In genomic region chr2:96145028-96145939, GRCh38 we compare ENCODE assay signal across 8 cellular contexts. TPM values are rescaled to one million over a fixed set of nuclear protein-coding genes. Genes with fewer than 3 reads are reported as not detected.
A peak's percentile ranks its signal among the peaks of the same experiment; 100 is the strongest.
DNase-seq lines count a peak whose midpoint lies in the region; TF ChIP-seq lines count a peak whose summit lies in the region.

DUSP2 (minus strand) TSS chr2:96145440; CDS start chr2:96145354, 86 bp downstream.

- peaks cover 0 to 18% (median 0%) of the 10 kb centered on the region in 3 experiments; a peak in 2 of 7 replicates for H3K36me3 Mint-ChIP-seq in H9 (ENCODE audit: insufficient read depth in 1 of 3, low read depth in 3 of 3)

- H4K5ac ChIP-seq in H9 (ENCODE audit: insufficient read length, low read depth, low read length): no peak within 1 kb of the TSS

- no peaks in the 10 kb centered on the region for H3K9me3 ChIP-seq in H9 (ENCODE audit: control insufficient read depth, low read depth, low read length)
- H3K9me3 ChIP-seq in MG63: no peaks in the 10 kb centered on the region
- no peaks in the 10 kb centered on the region for H3K9me3 ChIP-seq in WERI-Rb-1 (ENCODE audit: severe bottlenecking)

- no peak within 1 kb of the TSS for H2AK5ac ChIP-seq in H9 (ENCODE audit: insufficient read length, low read length)

- H3K27me3 ChIP-seq in H9 (ENCODE audit: insufficient read depth, low read length): no peaks in the 10 kb centered on the region; the same call in 1 of the 2 replicates
- H3K27me3 ChIP-seq in MG63: no peaks in the 10 kb centered on the region
- no peaks in the 10 kb centered on the region for H3K27me3 ChIP-seq in WERI-Rb-1 (ENCODE audit: insufficient read depth, low read depth, severe bottlenecking)

- peaks cover 40% of the 10 kb centered on the region for H3K27me3 Mint-ChIP-seq in H9 (ENCODE audit: low read depth)

- peak within 1 kb of the TSS; percentile 83 to 88 for H3K4me3 Mint-ChIP-seq in H9

- H4K8ac ChIP-seq in H9 (replicated peaks; ENCODE audit: insufficient read length, low read depth, low read length): no peak within 1 kb of the TSS

- H3K4ac ChIP-seq in H9 (ENCODE audit: low read depth, low read length): no peak within 1 kb of the TSS

- H3K27ac ChIP-seq in H9 (ENCODE audit: insufficient read length, low read depth, low read length): no peak within 1 kb of the TSS
- H3K27ac ChIP-seq in WERI-Rb-1: peak within 1 kb of the TSS; percentile 85

- H3K79me1 ChIP-seq in H9 (ENCODE audit: insufficient read depth, low read depth, low read length, poor library complexity, severe bottlenecking): no peaks in the 10 kb centered on the region

- no peaks in the 10 kb centered on the region for H3K79me2 ChIP-seq in H9 (ENCODE audit: insufficient read depth, low read length)

- H2BK20ac ChIP-seq in H9 (ENCODE audit: low read depth, low read length, poor library complexity, severe bottlenecking): no peak within 1 kb of the TSS

- no peaks in the 10 kb centered on the region; the same call in 1 of the 2 replicates for H3K4me1 ChIP-seq in H9 (ENCODE audit: insufficient read depth, low read length)

- H4K20me1 ChIP-seq in H9 (ENCODE audit: control insufficient read depth, insufficient read depth, insufficient read length): no peaks in the 10 kb centered on the region

- TF ChIP-seq CTCF in GM10266 (IDR thresholded peaks at IDR 0.05; ENCODE audit: control insufficient read depth, insufficient read depth, low read depth, missing control alignments) (no peak), H9 (conservative IDR thresholded peaks at IDR 0.05) (no peak), WERI-Rb-1 (IDR thresholded peaks at IDR 0.05; ENCODE audit: low read depth, low read length) (no peak)

- H2AFZ ChIP-seq in H9 (ENCODE audit: low read length): no peak within 1 kb of the TSS

- H3K14ac ChIP-seq in H9 (ENCODE audit: insufficient read depth, low read length): peak within 1 kb of the TSS; percentile 86

- in situ Hi-C loops in T47D (cut with HindIII; ENCODE audit: low pct_unique_long_range_greater_than_20kb, low sequenced_read_pairs): no loop called here

- peak within 1 kb of the TSS; percentile 66 for H3K18ac ChIP-seq in H9 (ENCODE audit: insufficient read length, low read depth, low read length)

- H3K9me3 Mint-ChIP-seq in H9: no peaks in the 10 kb centered on the region

- H2BK5ac ChIP-seq in H9 (ENCODE audit: insufficient read length, low read length): no peak within 1 kb of the TSS

- no peak within 1 kb of the TSS for H3K56ac ChIP-seq in H9 (ENCODE audit: insufficient read length, low read depth, low read length)

- H3K27ac Mint-ChIP-seq in H9: no peak within 1 kb of the TSS; a peak in 1 of 7 replicates

- no peak within 1 kb of the TSS for H4K91ac ChIP-seq in H9 (ENCODE audit: insufficient read length, low read depth, low read length)

- no peak within 1 kb of the TSS for H3T11ph ChIP-seq in H9 (ENCODE audit: low read length)

- peaks cover 6% of the 10 kb centered on the region for H3K23me2 ChIP-seq in H9 (ENCODE audit: insufficient read length, low read depth, low read length, poor library complexity, severe bottlenecking)

- no peak within 1 kb of the TSS for H2BK120ac ChIP-seq in H9 (ENCODE audit: low read depth, low read length, poor library complexity, severe bottlenecking)

- DNase-seq in GM10266 (ENCODE audit: extremely low spot score) (peak; percentile 98), H9 (peak; percentile 72), MG63 (peak; percentile 86), WERI-Rb-1 (peak; percentile 92), T47D (ENCODE audit: low read depth in 1 of 2, low spot score in 1 of 2) (peak; percentile 80 to 82), iris pigment epithelial cell (ENCODE audit: low read depth) (peak; percentile 69), NCI-H82 (lab: John Stamatoyannopoulos, UW) (no peak)
- peak; percentile 87 to 91 (median 90) for DNase-seq in stimulated activated CD4-positive, alpha-beta T cell treated with anti-CD3 and anti-CD28 coated beads, Interleukin-12 subunit alpha, Interleukin-12 subunit beta, amount 100 ng/mL, for 48 hours (ENCODE audit: low read depth in 2 of 3, low spot score in 1 of 3)

- WGBS in H9 (ENCODE audit: extremely low coverage, insufficient read length, low lambda C conversion rate): no CpG with 5 or more reads among the region's 95 CpGs

- peaks cover 20 to 41% of the 10 kb centered on the region in 2 experiments for H3K4me1 Mint-ChIP-seq in H9

- no peak within 1 kb of the TSS for H2BK12ac ChIP-seq in H9 (ENCODE audit: insufficient read length, low read depth, low read length)

- no peak within 1 kb of the TSS for H3K9ac ChIP-seq in H9 (ENCODE audit: extremely low read depth, insufficient read length, low read length)

- H3K23ac ChIP-seq in H9 (ENCODE audit: insufficient read length, low read depth, low read length): no peak within 1 kb of the TSS

- peaks cover 21% of the 10 kb centered on the region for H3K36me3 ChIP-seq in MG63
- H3K36me3 ChIP-seq in WERI-Rb-1: peaks cover 28% of the 10 kb centered on the region

- H2BK15ac ChIP-seq in H9 (ENCODE audit: low read depth, low read length): no peak within 1 kb of the TSS

- H3K4me3 ChIP-seq in MG63: peak within 1 kb of the TSS; percentile 77
- peak within 1 kb of the TSS; percentile 79 for H3K4me3 ChIP-seq in WERI-Rb-1 (ENCODE audit: low read depth, low read length)

- peak within 1 kb of the TSS; percentile 45 for H3K4me2 ChIP-seq in H9 (ENCODE audit: insufficient read depth, insufficient read length, low read length)

RNA-seq across cellular contexts. Expression of gene DUSP2, which starts in this region (rescaled TPM):
- 13.5 and 14.9 TPM in 2 replicates for total RNA-seq in H9 (2021)
- 4.9 and 8.7 TPM in 2 replicates for total RNA-seq in MG63 (2014; rRNA removed; shearing (Covaris generic); ENCODE audit: low replicate concordance)
